ENCODE assay signal across 21 cellular contexts in the genomic region with DNA sequence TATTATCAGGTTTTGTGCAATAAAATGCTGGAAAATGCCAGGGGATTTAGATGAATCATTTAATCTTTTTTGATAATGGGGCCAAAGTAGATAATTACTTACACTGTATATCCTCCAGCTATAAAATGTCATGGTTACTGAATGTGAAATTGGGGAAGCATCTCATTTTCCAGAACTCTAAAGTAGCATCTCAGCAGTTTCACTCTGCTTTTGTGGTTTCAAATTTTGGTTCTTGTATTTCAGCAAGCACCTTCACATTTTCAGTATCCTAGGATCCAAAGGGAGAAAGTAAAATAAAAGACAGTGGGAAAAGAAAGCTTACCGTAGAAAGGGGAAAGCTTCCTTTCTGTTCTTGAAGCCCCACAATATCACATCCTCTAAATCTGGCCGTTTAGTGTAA.
"Had no signal": no experiment of that assay in that cellular context is flagged by ENCODE, and none has a peak within 500 bp of the region (broad histone marks: within the 10 kb centered on the region; RNA-seq: fewer than 3 reads in every experiment).

No MANE protein-coding gene starts in this region.

- H3K4me3 Mint-ChIP-seq: IgD-negative memory B cell had no signal

- H3K27ac Mint-ChIP-seq: IgD-negative memory B cell had no signal

- DNase-seq: MM.1S, NCI-H1048, NCI-H1105, NCI-H1417, NCI-H1436 treated with DMSO at 0.1 percent for 48 hours, NCI-H1694, NCI-H1930, NCI-H2081 treated with DMSO at 0.1 percent for 48 hours, NCI-H2171, NCI-H226, NCI-H446, NCI-H510A, NCI-H524 treated with DMSO at 0.1 percent for 48 hours, NCI-H69, NCI-H774, PC-3, SHP77 treated with DMSO at 0.1 percent for 48 hours, SJCRH30 had no signal

- H3K36me3 Mint-ChIP-seq: IgD-negative memory B cell had no signal

- H3K27ac ChIP-seq: HL-60, KMS-11, SJCRH30 had no signal
